Comparison of ENCODE assay signal across 17 cellular contexts in the genomic region with DNA sequence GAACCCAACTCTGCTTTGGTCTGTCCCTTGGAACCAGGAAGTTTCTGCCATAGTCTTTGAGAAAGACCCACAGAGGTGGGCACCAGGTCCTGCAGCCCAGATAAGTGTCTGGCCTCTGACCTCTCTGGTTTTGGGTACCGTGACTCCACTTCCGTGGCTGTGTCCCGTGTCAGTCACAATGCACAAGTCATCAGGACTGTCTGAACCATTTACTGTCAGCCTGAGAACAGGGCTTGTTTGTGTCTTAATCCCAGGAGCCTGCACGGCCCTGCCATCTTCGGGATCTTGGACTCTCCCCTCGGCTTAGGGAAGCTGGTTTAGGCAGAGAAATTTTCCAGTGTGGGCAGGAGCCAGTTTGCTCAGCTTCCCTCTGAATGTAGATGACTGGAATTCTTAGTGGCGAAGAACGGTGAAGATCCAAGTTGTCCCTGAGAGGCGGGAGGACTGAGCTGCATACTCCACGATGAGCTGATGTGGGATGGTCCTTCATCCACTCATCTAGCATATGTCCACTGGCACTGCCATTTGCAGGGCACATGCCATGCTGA. TPM values are rescaled to one million over a fixed set of nuclear protein-coding genes. Genes with fewer than 3 reads are reported as not detected.
DNase-seq lines count a peak whose midpoint lies in the region; TF ChIP-seq lines count a peak whose summit lies in the region.
"Had no signal": no experiment of that assay in that cellular context is flagged by ENCODE, and none has a peak within 500 bp of the region (broad histone marks: within the 10 kb centered on the region; RNA-seq: fewer than 3 reads in every experiment).

No MANE protein-coding gene starts in this region.

- no peaks in the 10 kb centered on the region for H3K9me2 ChIP-seq in OCI-LY7 (ENCODE audit: insufficient read depth, low read length)

- POLR2A ChIA-PET in AG04450 (lab: Yijun Ruan, JAX) (no interaction called here), OCI-LY7 (lab: Charles Lee) (no interaction called here)

- H2AFZ ChIP-seq in OCI-LY7 (ENCODE audit: low read length), result no peak overlapping the region

- no peaks in the 10 kb centered on the region for H4K20me1 ChIP-seq in OCI-LY7 (ENCODE audit: insufficient read depth, low read length)

- DNase-seq in AG04450 (ENCODE audit: low read depth, low spot score), result no peak
- no peak for DNase-seq in ascending aorta (ENCODE audit: low spot score in 2 of 2)
- no peak for DNase-seq in SW 1271 (lab: John Stamatoyannopoulos, UW)
- DNase-seq in activated T-cell treated with anti-CD3 and anti-CD28 coated beads, Interleukin-2, amount 50 U/mL, for 24 hours, result no peak
- no peak for DNase-seq in RPMI8226
- no peak for DNase-seq in OCI-LY7 (ENCODE audit: low spot score)
- DNase-seq: activated CD4-positive, alpha-beta T cell treated with anti-CD3 and anti-CD28 coated beads, Interleukin-2, amount 10 ng/mL, durations not matched to agents 24 days and 14 days; activated effector memory CD4-positive, alpha-beta T cell treated with anti-CD3 and anti-CD28 coated beads, Interleukin-2, amount 50 U/mL, for 16 hours; DMS79 treated with DMSO at 0.1 percent for 48 hours; left colon; NCI-H1417 treated with DMSO at 0.1 percent for 48 hours; NCI-H526 treated with DMSO at 0.1 percent for 48 hours had no signal

- no peak overlapping the region for H3K4me3 Mint-ChIP-seq in activated T-cell treated with anti-CD3 and anti-CD28 coated beads, Interleukin-2, amount 50 U/mL, for 24 hours
- H3K4me3 Mint-ChIP-seq: activated CD4-positive, alpha-beta T cell treated with anti-CD3 and anti-CD28 coated beads, Interleukin-2, amount 10 ng/mL, durations not matched to agents 24 days and 14 days had no signal

- no peaks in the 10 kb centered on the region; the same call in 1 of the 2 replicates for H3K9me3 ChIP-seq in AG04450 (ENCODE audit: control insufficient read depth, insufficient read depth, low read length)
- H3K9me3 ChIP-seq in ascending aorta, result no peaks in the 10 kb centered on the region
- no peaks in the 10 kb centered on the region for H3K9me3 ChIP-seq in skeletal muscle satellite cell (replicated peaks; ENCODE audit: low read length)
- H3K9me3 ChIP-seq in OCI-LY7 (ENCODE audit: low read length), result no peaks in the 10 kb centered on the region
- H3K9me3 ChIP-seq: HAP-1 had no signal

- no peaks in the 10 kb centered on the region for H3K79me2 ChIP-seq in OCI-LY7 (ENCODE audit: insufficient read depth, low read depth, low read length)

- peaks cover 10% of the 10 kb centered on the region for H3K4me1 Mint-ChIP-seq in activated T-cell treated with anti-CD3 and anti-CD28 coated beads, Interleukin-2, amount 50 U/mL, for 24 hours (ENCODE audit: low read depth)

- H3K4me1 ChIP-seq in ascending aorta, result peaks cover 83 to 96% of the 10 kb centered on the region in 2 donors
- peaks cover 93% of the 10 kb centered on the region for H3K4me1 ChIP-seq in skeletal muscle satellite cell (ENCODE audit: control insufficient read depth, insufficient read depth, low read length)
- H3K4me1 ChIP-seq in OCI-LY7 (ENCODE audit: insufficient read depth, low read length, poor library complexity, severe bottlenecking), result no peaks in the 10 kb centered on the region

- no peak overlapping the region for H3K27ac Mint-ChIP-seq in activated T-cell treated with anti-CD3 and anti-CD28 coated beads, Interleukin-2, amount 50 U/mL, for 24 hours
- H3K27ac Mint-ChIP-seq: activated CD4-positive, alpha-beta T cell treated with anti-CD3 and anti-CD28 coated beads, Interleukin-2, amount 10 ng/mL, durations not matched to agents 24 days and 14 days had no signal

- H3K27ac ChIP-seq in AG04450 (ENCODE audit: low read depth, low read length) (peak overlapping the region; percentile 65), ascending aorta (peak overlapping the region; percentile 98 to 99), layer of hippocampus (ENCODE audit: low read depth, low read length) (peak overlapping the region; percentile 54), OCI-LY7 (ENCODE audit: low read depth, low read length, poor library complexity, severe bottlenecking) (no peak overlapping the region)
- H3K27ac ChIP-seq: SK-N-MC had no signal

- H3K9ac ChIP-seq in skeletal muscle satellite cell (ENCODE audit: low read depth, low read length), result no peak overlapping the region

- H3K4me3 ChIP-seq in AG04450 (ENCODE audit: low read depth, low read length) (no peak overlapping the region), ascending aorta (peak overlapping the region in 1 of 2 donors; percentile 21), skeletal muscle satellite cell (ENCODE audit: low read length) (peak overlapping the region; percentile 50), OCI-LY7 (ENCODE audit: low read depth, low read length, poor library complexity, severe bottlenecking) (no peak overlapping the region)
- H3K4me3 ChIP-seq: GM12878, HAP-1, SK-N-MC had no signal

- no peaks in the 10 kb centered on the region for H3K27me3 Mint-ChIP-seq in activated T-cell treated with anti-CD3 and anti-CD28 coated beads, Interleukin-2, amount 50 U/mL, for 24 hours

- BruUV-seq in OCI-LY7 (replicated peaks; lab: Mats Ljungman, UMichigan), result no TSS peak

- CTCF ChIA-PET in AG04450 (lab: Charles Lee) (interaction anchor here (1.1 to 1.2 kb wide), 2 partner anchors 9 to 40 kb away, joined by 4 read pairs; no protein-coding TSS in a partner anchor), OCI-LY7 (lab: Charles Lee; ENCODE audit: unreplicated experiment) (no interaction called here)

- H3K27me3 ChIP-seq in AG04450 (ENCODE audit: control insufficient read depth, insufficient read depth, low read length) (no peaks in the 10 kb centered on the region), ascending aorta (no peaks in the 10 kb centered on the region), layer of hippocampus (ENCODE audit: control insufficient read depth, insufficient read depth, low read length) (no peaks in the 10 kb centered on the region), skeletal muscle satellite cell (ENCODE audit: control insufficient read depth, insufficient read depth, low read length) (no peaks in the 10 kb centered on the region)

- H3K4me2 ChIP-seq in skeletal muscle satellite cell (ENCODE audit: low read length) (peak overlapping the region; percentile 77), OCI-LY7 (ENCODE audit: low read length) (no peak overlapping the region)

- no peaks in the 10 kb centered on the region for H3K9me3 Mint-ChIP-seq in activated T-cell treated with anti-CD3 and anti-CD28 coated beads, Interleukin-2, amount 50 U/mL, for 24 hours
- H3K9me3 Mint-ChIP-seq: activated CD4-positive, alpha-beta T cell treated with anti-CD3 and anti-CD28 coated beads, Interleukin-2, amount 10 ng/mL, durations not matched to agents 24 days and 14 days had no signal

- intact Hi-C loops in ascending aorta (cut with DNase I) (loop anchor here (2.0 to 10.0 kb wide), 3 partner anchors 19 to 345 kb away; partner anchors contain the start of gene CNTRL), OCI-LY7 (cut with micrococcal nuclease; ENCODE audit: unreplicated experiment) (no loop called here)

- no peak for TF ChIP-seq CTCF in AG04450 (IDR thresholded peaks at IDR 0.05; ENCODE audit: low read depth, low read length)
- no peak for TF ChIP-seq CTCF in ascending aorta (IDR thresholded peaks at IDR 0.05)
- TF ChIP-seq CTCF in OCI-LY7 (conservative IDR thresholded peaks at IDR 0.05; ENCODE audit: low read length), result no peak

- peaks cover 5 to 6% of the 10 kb centered on the region in 2 donors for H3K36me3 ChIP-seq in ascending aorta
- H3K36me3 ChIP-seq in skeletal muscle satellite cell (ENCODE audit: insufficient read depth, low read length), result peaks cover 29% of the 10 kb centered on the region
- H3K36me3 ChIP-seq in OCI-LY7 (ENCODE audit: insufficient read depth, low read length), result no peaks in the 10 kb centered on the region
- H3K36me3 ChIP-seq: HAP-1 had no signal

- H3K36me3 Mint-ChIP-seq in activated T-cell treated with anti-CD3 and anti-CD28 coated beads, Interleukin-2, amount 50 U/mL, for 24 hours (ENCODE audit: low read depth), result no peaks in the 10 kb centered on the region

RNA-seq across cellular contexts. Expression of gene GSN, which starts 12.0 kb away (rescaled TPM):
- 421 and 565 TPM in 2 replicates for polyA plus RNA-seq in AG04450 (2011; rRNA removed)
- polyA minus RNA-seq in AG04450 (2011; rRNA and poly(A)+ RNA removed), result 513 and 805 TPM in 2 replicates
- total RNA-seq in ascending aorta (3,012 TPM), OCI-LY7 (2022) (13.4 and 15.3 TPM in 2 replicates)
- 157 and 203 TPM in 2 replicates for total RNA-seq in skeletal muscle satellite cell (2012; rRNA removed)
- 10.9 and 16.3 TPM in 2 replicates for total RNA-seq in OCI-LY7 (2014; rRNA removed; shearing (Covaris generic))

Comparison
In these comparisons a context has a peak if more than half of its experiments do, and no peak if none do; other contexts are left out.
1. RNA of gene GSN, which starts 12.0 kb away (total RNA-seq): 3,012 TPM in ascending aorta (single experiment); 10.9 to 16.3 TPM in OCI-LY7; every median in the first group is over 100 times any median in the second.